ENCODE assay signal across 8 cellular contexts in genomic region chr6:125918230-125918629, GRCh38. TPM values are rescaled to one million over a fixed set of nuclear protein-coding genes. Genes with fewer than 3 reads are reported as not detected.
DNase-seq lines count a peak whose midpoint lies in the region; ATAC-seq and TF ChIP-seq lines count a peak whose summit lies in the region.

No MANE protein-coding gene starts in this region.

- peak; percentile 2 to 4 for ATAC-seq in activated naive CD4-positive, alpha-beta T cell treated with anti-CD3 and anti-CD28 coated beads, Interleukin-2, amount 50 U/mL, for 72 hours
- ATAC-seq in stimulated activated memory B cell treated with anti-CD40 and anti-IgM and Interleukin-4, amounts not matched to agents 10 μg/mL and 1 μg/mL and 100 μg/mL, for 72 hours = no peak
- no peak for ATAC-seq in HG03039 (IDR thresholded peaks at IDR 0.05; ENCODE audit: unreplicated experiment)

- H3K27ac Mint-ChIP-seq in activated naive CD4-positive, alpha-beta T cell treated with anti-CD3 and anti-CD28 coated beads, Interleukin-2, amount 50 U/mL, for 72 hours = peak overlapping the region; percentile 94
- peak overlapping the region; percentile 93 for H3K27ac Mint-ChIP-seq in stimulated activated memory B cell treated with anti-CD40 and anti-IgM and Interleukin-4, amounts not matched to agents 10 μg/mL and 1 μg/mL and 100 μg/mL, for 72 hours
- no peak overlapping the region for H3K27ac Mint-ChIP-seq in endodermal cell

- H3K36me3 Mint-ChIP-seq in activated naive CD4-positive, alpha-beta T cell treated with anti-CD3 and anti-CD28 coated beads, Interleukin-2, amount 50 U/mL, for 72 hours = peaks cover 25 to 72% of the 10 kb centered on the region in 2 donors
- H3K36me3 Mint-ChIP-seq in stimulated activated memory B cell treated with anti-CD40 and anti-IgM and Interleukin-4, amounts not matched to agents 10 μg/mL and 1 μg/mL and 100 μg/mL, for 72 hours = peaks cover 42% of the 10 kb centered on the region
- H3K36me3 Mint-ChIP-seq in endodermal cell (ENCODE audit: low read depth) = no peaks in the 10 kb centered on the region

- no peaks in the 10 kb centered on the region for H3K9me3 ChIP-seq in endodermal cell (ENCODE audit: control insufficient read depth, low read length)

- H3K9ac ChIP-seq in endodermal cell (ENCODE audit: extremely low read depth, low read length, poor library complexity, severe bottlenecking) = no peak overlapping the region

- H3K36me3 ChIP-seq in endodermal cell (ENCODE audit: control insufficient read depth, insufficient read depth, low read length) = peaks cover 18% of the 10 kb centered on the region

- H3K27me3 ChIP-seq in layer of hippocampus (ENCODE audit: control insufficient read depth, insufficient read depth, low read length) (no peaks in the 10 kb centered on the region), endodermal cell (ENCODE audit: control insufficient read depth, insufficient read depth, low read length, poor library complexity, severe bottlenecking) (no peaks in the 10 kb centered on the region)

- peak; percentile 91 for DNase-seq in NCI-H146 (lab: John Stamatoyannopoulos, UW)
- no peak for DNase-seq in NCI-H146 treated with DMSO at 0.1 percent for 48 hours (lab: John Stamatoyannopoulos, UW; ENCODE audit: unreplicated experiment)
- no peak for DNase-seq in activated naive CD4-positive, alpha-beta T cell treated with anti-CD3 and anti-CD28 coated beads, Interleukin-2, amount 50 U/mL, for 72 hours (ENCODE audit: low spot score in 2 of 2)
- DNase-seq in endodermal cell = no peak
- DNase-seq in kidney tubule cell (ENCODE audit: low spot score) = no peak

- peaks cover 11% of the 10 kb centered on the region for H3K4me1 ChIP-seq in endodermal cell (ENCODE audit: control insufficient read depth, insufficient read depth, low read length)

- 63 to 79% methylated on average over 1 to 4 of the region's 4 CpGs for WGBS in endodermal cell (ENCODE audit: insufficient coverage in 1 of 2, insufficient read length in 1 of 2), 2 experiments

- H3K27me3 Mint-ChIP-seq in stimulated activated memory B cell treated with anti-CD40 and anti-IgM and Interleukin-4, amounts not matched to agents 10 μg/mL and 1 μg/mL and 100 μg/mL, for 72 hours = no peaks in the 10 kb centered on the region
- no peaks in the 10 kb centered on the region for H3K27me3 Mint-ChIP-seq in endodermal cell (ENCODE audit: insufficient read depth)

- peaks cover 18% of the 10 kb centered on the region for H3K4me1 Mint-ChIP-seq in stimulated activated memory B cell treated with anti-CD40 and anti-IgM and Interleukin-4, amounts not matched to agents 10 μg/mL and 1 μg/mL and 100 μg/mL, for 72 hours
- H3K4me1 Mint-ChIP-seq in endodermal cell = peaks cover 20% of the 10 kb centered on the region

- no peak overlapping the region for H3K4me3 Mint-ChIP-seq in stimulated activated memory B cell treated with anti-CD40 and anti-IgM and Interleukin-4, amounts not matched to agents 10 μg/mL and 1 μg/mL and 100 μg/mL, for 72 hours
- no peak overlapping the region for H3K4me3 Mint-ChIP-seq in endodermal cell

- H3K27ac ChIP-seq in layer of hippocampus (ENCODE audit: low read depth, low read length) = peak overlapping the region; percentile 21
- H3K27ac ChIP-seq in endodermal cell (ENCODE audit: low read depth, low read length) = no peak overlapping the region

- no peak overlapping the region for H3K4me3 ChIP-seq in endodermal cell (ENCODE audit: low read length)

- no peak for TF ChIP-seq CTCF in endodermal cell (conservative IDR thresholded peaks at IDR 0.05)

- H3K9me3 Mint-ChIP-seq in activated naive CD4-positive, alpha-beta T cell treated with anti-CD3 and anti-CD28 coated beads, Interleukin-2, amount 50 U/mL, for 72 hours = no peaks in the 10 kb centered on the region
- no peaks in the 10 kb centered on the region for H3K9me3 Mint-ChIP-seq in stimulated activated memory B cell treated with anti-CD40 and anti-IgM and Interleukin-4, amounts not matched to agents 10 μg/mL and 1 μg/mL and 100 μg/mL, for 72 hours
- no peaks in the 10 kb centered on the region for H3K9me3 Mint-ChIP-seq in endodermal cell

RNA-seq across cellular contexts. Expression of gene HINT3, which starts 38.3 kb away (rescaled TPM):
- 10 to 100 TPM in 1 of 2 donors, 1 to 10 TPM in 1; 7.0 to 11.5 TPM for total RNA-seq in activated naive CD4-positive, alpha-beta T cell treated with anti-CD3 and anti-CD28 coated beads, Interleukin-2, amount 50 U/mL, for 72 hours
- 10 to 100 TPM; 13.0 to 16.4 TPM for total RNA-seq in endodermal cell
- 21.8 TPM for polyA plus RNA-seq in endodermal cell (2013, experiment 1 of 2)
- 20.2 TPM for polyA plus RNA-seq in endodermal cell (2013, experiment 2 of 2)

Comparison
In these comparisons a context has a peak if more than half of its experiments do, and no peak if none do; other contexts are left out.
1. ATAC-seq: peak in activated naive CD4-positive, alpha-beta T cell treated with anti-CD3 and anti-CD28 coated beads, Interleukin-2, amount 50 U/mL, for 72 hours (2 of 2); none in stimulated activated memory B cell treated with anti-CD40 and anti-IgM and Interleukin-4, amounts not matched to agents 10 μg/mL and 1 μg/mL and 100 μg/mL, for 72 hours (single experiment) and HG03039 (single experiment).